Comparison of ENCODE assay signal across 1 cellular context in the genomic region with DNA sequence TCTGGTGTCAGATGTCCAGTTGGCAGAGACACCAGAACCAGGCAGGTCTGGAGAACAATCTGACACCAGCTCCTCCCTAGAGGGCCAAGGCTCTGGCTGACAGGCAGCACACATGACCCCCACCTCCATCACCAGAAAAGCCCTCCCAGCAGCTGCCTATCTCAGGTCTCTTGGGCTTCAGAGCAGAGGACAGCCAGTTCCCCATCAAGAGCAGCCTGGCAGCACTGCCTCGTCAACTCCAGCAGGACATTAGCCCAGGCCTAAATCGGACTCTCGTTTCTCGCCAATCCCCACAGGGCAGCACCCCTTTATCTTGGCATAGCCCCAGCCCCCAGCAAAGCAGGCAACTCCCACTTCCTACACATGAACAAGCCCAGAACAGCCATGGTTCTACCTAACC.
TF ChIP-seq lines count a peak whose summit lies in the region.

No MANE protein-coding gene starts in this region.

TF ChIP-seq in WTC11, 78 proteins besides CTCF, POLR2A, EP300 and RAD21 (continued from another document):
- TF ChIP-seq, protein P1, sequence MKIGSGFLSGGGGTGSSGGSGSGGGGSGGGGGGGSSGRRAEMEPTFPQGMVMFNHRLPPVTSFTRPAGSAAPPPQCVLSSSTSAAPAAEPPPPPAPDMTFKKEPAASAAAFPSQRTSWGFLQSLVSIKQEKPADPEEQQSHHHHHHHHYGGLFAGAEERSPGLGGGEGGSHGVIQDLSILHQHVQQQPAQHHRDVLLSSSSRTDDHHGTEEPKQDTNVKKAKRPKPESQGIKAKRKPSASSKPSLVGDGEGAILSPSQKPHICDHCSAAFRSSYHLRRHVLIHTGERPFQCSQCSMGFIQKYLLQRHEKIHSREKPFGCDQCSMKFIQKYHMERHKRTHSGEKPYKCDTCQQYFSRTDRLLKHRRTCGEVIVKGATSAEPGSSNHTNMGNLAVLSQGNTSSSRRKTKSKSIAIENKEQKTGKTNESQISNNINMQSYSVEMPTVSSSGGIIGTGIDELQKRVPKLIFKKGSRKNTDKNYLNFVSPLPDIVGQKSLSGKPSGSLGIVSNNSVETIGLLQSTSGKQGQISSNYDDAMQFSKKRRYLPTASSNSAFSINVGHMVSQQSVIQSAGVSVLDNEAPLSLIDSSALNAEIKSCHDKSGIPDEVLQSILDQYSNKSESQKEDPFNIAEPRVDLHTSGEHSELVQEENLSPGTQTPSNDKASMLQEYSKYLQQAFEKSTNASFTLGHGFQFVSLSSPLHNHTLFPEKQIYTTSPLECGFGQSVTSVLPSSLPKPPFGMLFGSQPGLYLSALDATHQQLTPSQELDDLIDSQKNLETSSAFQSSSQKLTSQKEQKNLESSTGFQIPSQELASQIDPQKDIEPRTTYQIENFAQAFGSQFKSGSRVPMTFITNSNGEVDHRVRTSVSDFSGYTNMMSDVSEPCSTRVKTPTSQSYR (CRISPR knock-in tag; IDR thresholded peaks at IDR 0.05), result no peak
- TF ChIP-seq FOXP1 (CRISPR knock-in tag; IDR thresholded peaks at IDR 0.05; ENCODE audit: borderline replicate concordance), result no peak
- no peak for TF ChIP-seq MYBL2 (CRISPR knock-in tag; IDR thresholded peaks at IDR 0.05)
- TF ChIP-seq, protein P2, sequence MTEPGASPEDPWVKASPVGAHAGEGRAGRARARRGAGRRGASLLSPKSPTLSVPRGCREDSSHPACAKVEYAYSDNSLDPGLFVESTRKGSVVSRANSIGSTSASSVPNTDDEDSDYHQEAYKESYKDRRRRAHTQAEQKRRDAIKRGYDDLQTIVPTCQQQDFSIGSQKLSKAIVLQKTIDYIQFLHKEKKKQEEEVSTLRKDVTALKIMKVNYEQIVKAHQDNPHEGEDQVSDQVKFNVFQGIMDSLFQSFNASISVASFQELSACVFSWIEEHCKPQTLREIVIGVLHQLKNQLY (CRISPR knock-in tag; IDR thresholded peaks at IDR 0.05), result no peak
- no peak for TF ChIP-seq CREM (CRISPR knock-in tag; IDR thresholded peaks at IDR 0.05)
- no peak for TF ChIP-seq FOXK1 (CRISPR knock-in tag; IDR thresholded peaks at IDR 0.05)
- TF ChIP-seq, protein P3, sequence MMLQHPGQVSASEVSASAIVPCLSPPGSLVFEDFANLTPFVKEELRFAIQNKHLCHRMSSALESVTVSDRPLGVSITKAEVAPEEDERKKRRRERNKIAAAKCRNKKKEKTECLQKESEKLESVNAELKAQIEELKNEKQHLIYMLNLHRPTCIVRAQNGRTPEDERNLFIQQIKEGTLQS (CRISPR knock-in tag; conservative IDR thresholded peaks at IDR 0.05), result no peak
- no peak for TF ChIP-seq CREB1 (CRISPR knock-in tag; IDR thresholded peaks at IDR 0.05)
